Comparison of ENCODE assay signal across 24 cellular contexts in the genomic region with DNA sequence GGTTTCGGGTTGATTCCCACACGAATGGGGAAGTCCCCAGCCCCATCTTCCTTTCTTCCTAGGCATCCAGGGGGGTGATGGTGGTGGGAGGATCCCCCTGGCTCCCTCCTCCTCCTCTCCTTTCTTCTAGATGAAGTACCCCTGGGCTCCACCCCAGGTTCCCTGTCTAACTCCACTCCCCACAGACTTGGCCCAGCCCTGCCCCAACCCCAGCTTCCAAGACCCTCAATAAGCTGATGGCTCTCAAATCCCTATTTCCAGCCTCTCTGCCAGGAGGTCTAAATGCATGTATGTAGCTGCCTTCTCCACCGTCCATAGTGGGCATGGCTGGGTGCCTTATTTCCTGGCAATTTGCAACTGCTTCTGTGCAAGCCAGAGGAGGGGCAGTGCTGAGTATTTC.
"Had no signal": no experiment of that assay in that cellular context is flagged by ENCODE, and none has a peak within 500 bp of the region (broad histone marks: within the 10 kb centered on the region; RNA-seq: fewer than 3 reads in every experiment).

No MANE protein-coding gene starts in this region.

- H2AFZ ChIP-seq: parathyroid adenoma had no signal

- H3K4me3 ChIP-seq: ovary, psoas muscle, right lobe of liver, sigmoid colon, stomach, thoracic aorta, thyroid gland, tibial nerve, upper lobe of left lung, vagina had no signal

- H3K9me3 ChIP-seq: ovary, psoas muscle, right lobe of liver, sigmoid colon, stomach, thoracic aorta, thyroid gland, upper lobe of left lung, vagina had no signal

- H3K27me3 ChIP-seq: ovary, right lobe of liver, sigmoid colon, stomach, thyroid gland, tibial nerve, upper lobe of left lung, vagina had no signal

- H3K27ac ChIP-seq: ovary, parathyroid adenoma, psoas muscle, right lobe of liver, sigmoid colon, stomach, thoracic aorta, thyroid gland, tibial nerve, upper lobe of left lung, vagina had no signal

- DNase-seq: naive thymus-derived CD4-positive, alpha-beta T cell; natural killer cell; occipital lobe; ovary; posterior cingulate gyrus; psoas muscle; right cardiac atrium; right lobe of liver; sigmoid colon; stimulated activated CD4-positive, alpha-beta T cell treated with anti-CD3 and anti-CD28 coated beads, Interleukin-15, amount 100 ng/mL, for 24 hours; stimulated activated CD4-positive, alpha-beta T cell treated with anti-CD3 and anti-CD28 coated beads, Interleukin-2, amount 100 ng/mL, for 24 hours; stimulated activated CD4-positive, alpha-beta T cell treated with anti-CD3 and anti-CD28 coated beads, Interleukin-2, amount 100 ng/mL, for 48 hours; stimulated activated CD4-positive, alpha-beta T cell treated with anti-CD3 and anti-CD28 coated beads, Interleukin-4, amount 100 ng/mL, for 24 hours; stimulated activated naive B cell treated with anti-CD40 and anti-IgM and Interleukin-4, amounts not matched to agents 10 μg/mL and 1 μg/mL and 100 μg/mL, for 72 hours; stimulated activated naive CD4-positive, alpha-beta T cell treated with Interleukin-2 at 50 U/mL for 16 hours; stomach; thyroid gland; trophoblast cell; upper lobe of left lung had no signal

- H3K36me3 ChIP-seq: ovary, right lobe of liver, sigmoid colon, stomach, thoracic aorta, thyroid gland, tibial nerve, upper lobe of left lung, vagina had no signal

- H3K4me1 ChIP-seq: parathyroid adenoma, psoas muscle, right lobe of liver, sigmoid colon, stomach, tibial nerve, upper lobe of left lung had no signal

- H3K9ac ChIP-seq: parathyroid adenoma had no signal

- ATAC-seq: naive thymus-derived CD4-positive, alpha-beta T cell; natural killer cell; psoas muscle; right cardiac atrium; right lobe of liver; stimulated activated effector memory CD8-positive, alpha-beta T cell treated with anti-CD3 and anti-CD28 coated beads, Interleukin-12 subunit alpha, Interleukin-12 subunit beta, amount 100 ng/mL, for 72 hours; stimulated activated naive B cell treated with anti-CD40 and anti-IgM and Interleukin-4, amounts not matched to agents 10 μg/mL and 1 μg/mL and 100 μg/mL, for 72 hours had no signal
